In the genomic region with DNA sequence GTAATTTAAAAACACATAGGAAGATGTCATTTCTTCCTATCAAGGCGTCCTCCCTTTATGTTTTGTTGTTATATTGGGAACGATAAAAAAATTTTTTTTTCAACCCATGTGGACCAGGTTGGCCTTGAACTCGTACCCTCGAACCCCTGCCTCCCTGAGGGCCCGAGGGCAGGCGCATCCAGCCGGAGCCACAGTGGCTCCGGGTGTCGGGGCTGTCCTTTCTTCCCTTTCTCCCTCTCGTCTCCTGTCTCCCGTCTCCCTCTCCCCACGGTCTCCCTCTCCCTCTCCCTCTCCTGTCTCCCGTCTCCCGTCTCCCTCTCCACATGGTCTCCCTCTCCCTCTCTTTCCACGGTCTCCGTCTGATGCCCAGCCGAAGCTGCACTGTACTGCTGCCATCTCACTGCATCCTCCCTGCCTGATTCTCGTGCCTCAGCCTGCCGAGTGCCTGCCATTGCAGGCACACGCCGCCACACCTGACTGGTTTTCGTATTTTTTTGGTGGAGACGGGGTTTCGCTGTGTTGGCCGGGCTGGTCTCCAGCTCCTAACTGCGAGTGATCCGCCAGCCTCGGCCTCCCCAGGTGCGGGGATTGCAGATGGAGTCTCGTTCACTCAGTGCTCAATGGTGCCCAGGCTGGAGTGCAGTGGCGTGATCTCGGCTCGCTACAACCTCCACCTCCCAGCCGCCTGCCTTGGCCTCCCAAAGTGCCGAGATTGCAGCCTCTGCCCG, we compare ENCODE assay signal across 21 cellular contexts. TPM values are rescaled to one million over a fixed set of nuclear protein-coding genes. Genes with fewer than 3 reads are reported as not detected.
"Had no signal": no experiment of that assay in that cellular context is flagged by ENCODE, and none has a peak within 500 bp of the region (broad histone marks: within the 10 kb centered on the region; RNA-seq: fewer than 3 reads in every experiment).

No MANE protein-coding gene starts in this region.

RNA-seq across cellular contexts. Expression of a gene that starts 22.8 kb away (rescaled TPM):
- total RNA-seq: activated naive CD4-positive, alpha-beta T cell treated with anti-CD3 and anti-CD28 coated beads for 36 hours; activated naive CD4-positive, alpha-beta T cell treated with anti-CD3 and anti-CD28 coated beads, Interleukin-2, amount 50 U/mL, for 72 hours; activated naive CD8-positive, alpha-beta T cell treated with anti-CD3 and anti-CD28 coated beads for 36 hours; activated naive CD8-positive, alpha-beta T cell treated with anti-CD3 and anti-CD28 coated beads, Interleukin-2, amount 10 ng/mL, durations not matched to agents 7 days and 5 days; activated T-cell treated with anti-CD3 and anti-CD28 coated beads, Interleukin-2, amount 50 U/mL, for 4 hours; activated T-cell treated with anti-CD3 and anti-CD28 coated beads, Interleukin-2, amount 50 U/mL, for 72 hours; activated T-helper 1 cell treated with anti-CD3 and anti-CD28 coated beads, Interleukin-12 subunit alpha, Interleukin-12 subunit beta, Interleukin-2, Interleukin-4 antibody, amounts not matched to agents 30 ng/mL and 10 ng/mL and 1 ng/mL, durations not matched to agents 14 hours and 24 hours and 36 hours; activated T-helper 17 cell treated with anti-CD3 and anti-CD28 coated beads, Interleukin-2, amount 50 U/mL, for 72 hours; activated T-helper 2 cell treated with anti-CD3 and anti-CD28 coated beads, Interferon-gamma antibody, Interleukin-2, Interleukin-4, amounts not matched to agents 10 μg/mL and 5 μg/mL and 100 μg/mL, durations not matched to agents 14 hours and 24 hours and 36 hours; adrenal gland; aorta; ascending aorta; astrocyte; body of pancreas; breast epithelium; bronchial epithelial cell; cardiac muscle cell; cardiac septum; cerebellum; chondrocyte had no signal
- polyA plus RNA-seq: adipose tissue, adrenal gland, aorta, cardiac muscle cell had no signal
